27 cellular contexts compared by ENCODE assay signal in the genomic region with DNA sequence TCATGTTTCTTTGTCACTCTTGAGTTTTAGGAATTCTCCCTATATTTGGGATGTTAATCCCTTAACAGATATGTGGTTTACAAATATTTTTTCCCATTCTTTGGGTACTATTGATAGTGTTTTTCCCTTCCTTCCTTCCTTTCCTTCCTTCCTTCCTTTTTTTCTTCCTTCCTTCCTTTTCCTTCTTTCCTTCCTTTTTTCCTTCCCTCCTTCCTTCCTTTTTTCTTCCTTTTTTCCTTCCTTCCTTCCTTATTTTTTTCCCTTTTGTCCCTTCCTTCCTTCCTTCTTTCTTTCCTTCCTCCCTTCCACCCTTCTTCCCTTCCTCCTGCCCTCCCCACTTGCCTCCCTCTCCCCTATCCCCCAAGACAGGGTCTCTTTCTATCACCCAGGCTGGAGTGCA.
"Had no signal": no experiment of that assay in that cellular context is flagged by ENCODE, and none has a peak within 500 bp of the region (broad histone marks: within the 10 kb centered on the region; RNA-seq: fewer than 3 reads in every experiment).

No MANE protein-coding gene starts in this region.

- H3K36me3 Mint-ChIP-seq: type B pancreatic cell had no signal

- H3K4me1 Mint-ChIP-seq: stimulated activated naive B cell treated with anti-CD40 and anti-IgM and Interleukin-4, amounts not matched to agents 10 μg/mL and 1 μg/mL and 100 μg/mL, for 72 hours; stimulated activated naive CD8-positive, alpha-beta T cell treated with anti-CD3 and anti-CD28 coated beads, Interleukin-15, amount 100 ng/mL, for 72 hours had no signal

- H3K4me3 ChIP-seq: stomach, suprapubic skin, testis, thoracic aorta, thyroid gland, tibial artery, tibial nerve, transverse colon, upper lobe of left lung, upper lobe of right lung, uterus, vagina had no signal

- H3K36me3 ChIP-seq: stomach, suprapubic skin, thoracic aorta, thyroid gland, tibial artery, tibial nerve, transverse colon, upper lobe of left lung, upper lobe of right lung, uterus, vagina had no signal

- DNase-seq: stimulated activated CD4-positive, alpha-beta T cell treated with anti-CD3 and anti-CD28 coated beads, Interleukin-2, amount 100 ng/mL, for 48 hours; stimulated activated CD4-positive, alpha-beta T cell treated with anti-CD3 and anti-CD28 coated beads, Interleukin-4, amount 100 ng/mL, for 1 hour; stimulated activated CD4-positive, alpha-beta T cell treated with anti-CD3 and anti-CD28 coated beads, Interleukin-4, amount 100 ng/mL, for 24 hours; stimulated activated CD4-positive, alpha-beta T cell treated with anti-CD3 and anti-CD28 coated beads, Interleukin-4, amount 100 ng/mL, for 4 hours; stimulated activated CD8-positive, alpha-beta memory T cell treated with anti-CD3 and anti-CD28 coated beads, Interleukin-4, amount 100 ng/mL, for 48 hours; stimulated activated naive B cell treated with anti-CD40 and anti-IgM and Interleukin-4, amounts not matched to agents 10 μg/mL and 1 μg/mL and 100 μg/mL, for 72 hours; stimulated activated naive CD4-positive, alpha-beta T cell; stimulated activated naive CD4-positive, alpha-beta T cell treated with Interleukin-2 at 50 U/mL for 16 hours; stimulated activated naive CD8-positive, alpha-beta T cell treated with anti-CD3 and anti-CD28 coated beads, Interleukin-15, amount 100 ng/mL, for 72 hours; stimulated activated naive CD8-positive, alpha-beta T cell treated with anti-CD3 and anti-CD28 coated beads, Interleukin-15, Interleukin-2, amounts not matched to agents 100 U/mL and 50 U/mL, for 24 hours; stomach; substantia nigra; testis; thyroid gland; tibial artery; transverse colon; trophoblast cell; upper lobe of left lung; upper lobe of right lung; uterus had no signal

- H3K27ac Mint-ChIP-seq: stimulated activated memory B cell treated with anti-CD40 and anti-IgM and Interleukin-4, amounts not matched to agents 10 μg/mL and 1 μg/mL and 100 μg/mL, for 72 hours; stimulated activated naive B cell treated with anti-CD40 and anti-IgM and Interleukin-4, amounts not matched to agents 10 μg/mL and 1 μg/mL and 100 μg/mL, for 72 hours; stimulated activated naive CD8-positive, alpha-beta T cell treated with anti-CD3 and anti-CD28 coated beads, Interleukin-15, amount 100 ng/mL, for 72 hours; stimulated activated naive CD8-positive, alpha-beta T cell treated with anti-CD3 and anti-CD28 coated beads, Interleukin-15, Interleukin-2, amounts not matched to agents 100 ng/mL and 50 ng/mL, for 24 hours; type B pancreatic cell had no signal

- H3K4me3 Mint-ChIP-seq: stimulated activated memory B cell treated with anti-CD40 and anti-IgM and Interleukin-4, amounts not matched to agents 10 μg/mL and 1 μg/mL and 100 μg/mL, for 72 hours; stimulated activated naive B cell treated with anti-CD40 and anti-IgM and Interleukin-4, amounts not matched to agents 10 μg/mL and 1 μg/mL and 100 μg/mL, for 72 hours; stimulated activated naive CD8-positive, alpha-beta T cell treated with anti-CD3 and anti-CD28 coated beads, Interleukin-15, amount 100 ng/mL, for 72 hours; stimulated activated naive CD8-positive, alpha-beta T cell treated with anti-CD3 and anti-CD28 coated beads, Interleukin-15, Interleukin-2, amounts not matched to agents 100 ng/mL and 50 ng/mL, for 24 hours; type B pancreatic cell had no signal

- H3K4me1 ChIP-seq: stomach, suprapubic skin, testis, thyroid gland, tibial artery, tibial nerve, transverse colon, upper lobe of left lung, upper lobe of right lung, uterus, vagina had no signal

- H3K27ac ChIP-seq: stomach, suprapubic skin, testis, thoracic aorta, thyroid gland, tibial artery, tibial nerve, transverse colon, upper lobe of left lung, upper lobe of right lung, uterus, vagina had no signal

- H3K9me3 ChIP-seq: stomach, suprapubic skin, testis, thoracic aorta, thyroid gland, tibial nerve, transverse colon, upper lobe of left lung, upper lobe of right lung, uterus, vagina had no signal

- ATAC-seq: stimulated activated memory B cell treated with anti-CD40 and anti-IgM and Interleukin-4, amounts not matched to agents 10 μg/mL and 1 μg/mL and 100 μg/mL, for 72 hours; stimulated activated naive B cell treated with anti-CD40 and anti-IgM and Interleukin-4, amounts not matched to agents 10 μg/mL and 1 μg/mL and 100 μg/mL, for 72 hours; stimulated activated naive CD8-positive, alpha-beta T cell treated with anti-CD3 and anti-CD28 coated beads, Interleukin-15, amount 100 ng/mL, for 72 hours; stimulated activated naive CD8-positive, alpha-beta T cell treated with anti-CD3 and anti-CD28 coated beads, Interleukin-15, Interleukin-2, amounts not matched to agents 100 U/mL and 50 U/mL, for 24 hours; upper lobe of right lung had no signal

- H3K9me3 Mint-ChIP-seq: type B pancreatic cell had no signal
